ENCODE assay signal across 1 cellular context in the genomic region with DNA sequence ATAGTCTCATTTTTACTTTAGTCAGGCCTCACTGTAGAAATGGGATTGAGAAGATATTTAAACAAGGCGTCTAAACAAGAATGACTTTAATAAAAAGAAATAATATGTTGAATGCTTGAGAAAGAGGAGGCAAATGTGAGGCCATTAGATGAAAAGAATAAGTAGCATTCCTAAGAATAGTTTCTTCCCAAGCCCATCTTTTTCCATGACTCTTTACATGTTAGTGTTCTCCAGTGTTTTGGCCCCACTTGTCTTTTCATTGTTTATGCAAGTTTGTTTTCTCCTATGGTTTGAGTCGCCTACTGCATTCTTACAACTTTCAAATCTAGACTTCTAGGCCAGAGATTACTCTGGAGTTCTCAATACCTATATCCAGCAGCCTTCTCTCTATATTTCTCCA.
TF ChIP-seq lines count a peak whose summit lies in the region.

No MANE protein-coding gene starts in this region.

TF ChIP-seq in K562, 482 proteins besides CTCF, POLR2A, EP300 and RAD21:
- 0 out of 2 replicates have a peak, but pooled peaks have one; percentile 32 for TF ChIP-seq ZNF311 (CRISPR knock-in tag; IDR thresholded peaks at IDR 0.05)
- TF ChIP-seq GTF2E2 (tag; IDR thresholded peaks at IDR 0.05) = peak; percentile 61; the same call in 1 of the 2 replicates
- no peak for TF ChIP-seq MYBL2 (IDR thresholded peaks at IDR 0.05; ENCODE audit: low read depth)
- no peak for TF ChIP-seq MYBL2 (CRISPR knock-in tag; IDR thresholded peaks at IDR 0.05; ENCODE audit: borderline replicate concordance)
- no peak for TF ChIP-seq ZFX (CRISPR knock-in tag; IDR thresholded peaks at IDR 0.05)
